Comparison of ENCODE assay signal across 8 cellular contexts in genomic region chr19:52961981-52962380, GRCh38. TPM values are rescaled to one million over a fixed set of nuclear protein-coding genes. Genes with fewer than 3 reads are reported as not detected.
DNase-seq lines count a peak whose midpoint lies in the region; ATAC-seq and TF ChIP-seq lines count a peak whose summit lies in the region.

No MANE protein-coding gene starts in this region.

- H3K27me3 ChIP-seq in MG63 (no peaks in the 10 kb centered on the region), ectodermal cell (ENCODE audit: control insufficient read depth, insufficient read depth, low read length, poor library complexity, severe bottlenecking) (no peaks in the 10 kb centered on the region)

- peak overlapping the region; percentile 98 to 99 for H3K4me3 Mint-ChIP-seq in CD14-positive monocyte
- peak overlapping the region; percentile 95 for H3K4me3 Mint-ChIP-seq in nephron progenitor cell

- H3K4me3 ChIP-seq in MG63 (peak overlapping the region; percentile 55), ectodermal cell (ENCODE audit: insufficient read depth, low read depth, low read length) (peak overlapping the region; percentile 83)

- no peaks in the 10 kb centered on the region for H3K36me3 ChIP-seq in MG63
- peaks cover 7% of the 10 kb centered on the region for H3K36me3 ChIP-seq in ectodermal cell (ENCODE audit: control insufficient read depth, insufficient read depth, low read length)

- TF ChIP-seq CTCF in CD14-positive monocyte (IDR thresholded peaks at IDR 0.05) = no peak
- TF ChIP-seq CTCF in nephron progenitor cell (IDR thresholded peaks at IDR 0.05) = no peak
- TF ChIP-seq CTCF in GM10266 (IDR thresholded peaks at IDR 0.05; ENCODE audit: control insufficient read depth, insufficient read depth, low read depth, missing control alignments) = no peak

- no peak overlapping the region for H3K27ac ChIP-seq in ectodermal cell (ENCODE audit: insufficient read depth, low read depth, low read length, poor library complexity, severe bottlenecking)

- H3K27ac Mint-ChIP-seq in CD14-positive monocyte = peak overlapping the region; percentile 83 to 93 (median 90)
- peak overlapping the region; percentile 97 for H3K27ac Mint-ChIP-seq in nephron progenitor cell

- ATAC-seq in HG02938 (IDR thresholded peaks at IDR 0.05; ENCODE audit: unreplicated experiment) (no peak), HG02763 (IDR thresholded peaks at IDR 0.05; ENCODE audit: unreplicated experiment) (no peak)

- no peaks in the 10 kb centered on the region for H3K4me1 ChIP-seq in ectodermal cell (ENCODE audit: control insufficient read depth, insufficient read depth, low read length)

- H3K36me3 Mint-ChIP-seq in CD14-positive monocyte (peaks cover 29 to 45% of the 10 kb centered on the region in 2 donors), nephron progenitor cell (ENCODE audit: low read depth) (peaks cover 62% of the 10 kb centered on the region)

- H3K4me1 Mint-ChIP-seq in CD14-positive monocyte (peaks cover 22% of the 10 kb centered on the region), nephron progenitor cell (peaks cover 25% of the 10 kb centered on the region)

- peaks cover 10% of the 10 kb centered on the region; the same call in 1 of the 2 replicates for H3K9me3 ChIP-seq in MG63
- no peaks in the 10 kb centered on the region for H3K9me3 ChIP-seq in ectodermal cell (ENCODE audit: control insufficient read depth, low read length)

- 48 to 49% methylated on average over 5 of the region's 5 CpGs for WGBS in ectodermal cell, 2 experiments

- no peaks in the 10 kb centered on the region for H3K27me3 Mint-ChIP-seq in CD14-positive monocyte (ENCODE audit: low read depth in 3 of 3)
- peaks cover 6% of the 10 kb centered on the region for H3K27me3 Mint-ChIP-seq in nephron progenitor cell (ENCODE audit: low read depth, poor library complexity)

- peaks cover 34 to 62% (median 53%) of the 10 kb centered on the region in 7 donors for H3K9me3 Mint-ChIP-seq in CD14-positive monocyte
- H3K9me3 Mint-ChIP-seq in nephron progenitor cell = peaks cover 71% of the 10 kb centered on the region

- intact Hi-C loops in CD14-positive monocyte (cut with micrococcal nuclease) = loop anchor here (1.0 to 10.0 kb wide), 8 partner anchors 20 to 433 kb away; partner anchors contain the start of genes ZNF888 (in 2 of the 2), ZNF160 (in 1 of the 2), ZNF611 (in 1 of the 2) and ZNF765 (in 1 of the 2)

- DNase-seq in CD14-positive monocyte (ENCODE audit: low spot score) (no peak), MG63 (no peak), nephron progenitor cell (no peak), NCI-H2171 (lab: John Stamatoyannopoulos, UW) (no peak), GM10266 (ENCODE audit: extremely low spot score) (no peak)

RNA-seq across cellular contexts. Expression of gene ZNF816, which starts 0.7 kb away (rescaled TPM):
- polyA plus RNA-seq in CD14-positive monocyte = 1 to 10 TPM; 2.0 to 4.3 TPM
- 0.63 and 3.3 TPM in 2 replicates for total RNA-seq in MG63 (2014; rRNA removed; shearing (Covaris generic); ENCODE audit: low replicate concordance)
- 14.1 TPM for polyA plus RNA-seq in ectodermal cell (2013, experiment 1 of 4)
- 14.9 TPM for polyA plus RNA-seq in ectodermal cell (2013, experiment 2 of 4)
- polyA plus RNA-seq in ectodermal cell (2013, experiment 3 of 4) = 13.0 TPM
- 14.4 TPM for polyA plus RNA-seq in ectodermal cell (2013, experiment 4 of 4)

RNA-seq across cellular contexts. Expression of gene ZNF888, which starts 38.8 kb away (rescaled TPM):
- 1 to 10 TPM in 1 of 2 donors, under 1 TPM in 1; 0.71 to 1.4 TPM for polyA plus RNA-seq in CD14-positive monocyte
- 1.5 and 2.3 TPM in 2 replicates for total RNA-seq in MG63 (2014; rRNA removed; shearing (Covaris generic); ENCODE audit: low replicate concordance)
- polyA plus RNA-seq in ectodermal cell (2013, experiment 1 of 4) = 6.1 TPM
- polyA plus RNA-seq in ectodermal cell (2013, experiment 2 of 4) = 6.4 TPM
- polyA plus RNA-seq in ectodermal cell (2013, experiment 3 of 4) = 5.5 TPM
- 5.2 TPM for polyA plus RNA-seq in ectodermal cell (2013, experiment 4 of 4)

RNA-seq across cellular contexts. Expression of gene ERVV-1, which starts 51.7 kb away (rescaled TPM):
- polyA plus RNA-seq in CD14-positive monocyte = not detected
- not detected in 2 replicates for total RNA-seq in MG63 (2014; rRNA removed; shearing (Covaris generic); ENCODE audit: low replicate concordance)
- not detected for polyA plus RNA-seq in ectodermal cell (2013, experiment 1 of 4)
- polyA plus RNA-seq in ectodermal cell (2013, experiment 2 of 4) = not detected
- not detected for polyA plus RNA-seq in ectodermal cell (2013, experiment 3 of 4)
- polyA plus RNA-seq in ectodermal cell (2013, experiment 4 of 4) = not detected
